Comparison of ENCODE assay signal across 21 cellular contexts in genomic region chr14:39179042-39179441, GRCh38. TPM values are rescaled to one million over a fixed set of nuclear protein-coding genes. Genes with fewer than 3 reads are reported as not detected.
DNase-seq lines count a peak whose midpoint lies in the region; ATAC-seq and TF ChIP-seq lines count a peak whose summit lies in the region.
"Had no signal": no experiment of that assay in that cellular context is flagged by ENCODE, and none has a peak within 500 bp of the region (broad histone marks: within the 10 kb centered on the region; RNA-seq: fewer than 3 reads in every experiment).

No MANE protein-coding gene starts in this region.

- peaks cover 52% of the 10 kb centered on the region for H3K4me1 Mint-ChIP-seq in activated naive CD4-positive, alpha-beta T cell treated with anti-CD3 and anti-CD28 coated beads, Interleukin-2, amount 10 ng/mL, durations not matched to agents 7 days and 5 days
- peaks cover 37 to 44% (median 41%) of the 10 kb centered on the region in 3 donors for H3K4me1 Mint-ChIP-seq in T-cell
- peaks cover 13 to 32% of the 10 kb centered on the region in 2 donors for H3K4me1 Mint-ChIP-seq in effector memory CD8-positive, alpha-beta T cell (ENCODE audit: low read depth in 2 of 2)
- H3K4me1 Mint-ChIP-seq in stimulated activated memory B cell treated with anti-CD40 and anti-IgM and Interleukin-4, amounts not matched to agents 10 μg/mL and 1 μg/mL and 100 μg/mL, for 72 hours: peaks cover 5% of the 10 kb centered on the region

- no peak overlapping the region for H3K27ac ChIP-seq in uterus
- H3K27ac ChIP-seq: esophagus muscularis mucosa, gastrocnemius medialis, pancreas, sigmoid colon, thyroid gland had no signal

- no peaks in the 10 kb centered on the region for H3K27me3 ChIP-seq in uterus
- H3K27me3 ChIP-seq: esophagus muscularis mucosa, gastrocnemius medialis, pancreas, sigmoid colon, thyroid gland had no signal

- CTCF ChIA-PET in activated naive CD4-positive, alpha-beta T cell treated with anti-CD3 and anti-CD28 coated beads, Interleukin-2, amount 10 ng/mL, durations not matched to agents 7 days and 5 days (lab: Charles Lee): interaction anchor here (1.3 to 1.4 kb wide), 2 partner anchors 9 to 47 kb away, joined by 3 read pairs; partner anchors contain the start of gene TRAPPC6B
- CTCF ChIA-PET in T-cell (lab: Charles Lee): interaction anchor here (0.6 to 0.7 kb wide), 2 partner anchors 55 to 127 kb away, joined by 3 read pairs; no protein-coding TSS in a partner anchor

- no peak overlapping the region for H3K4me3 ChIP-seq in uterus
- H3K4me3 ChIP-seq: esophagus muscularis mucosa, gastrocnemius medialis, pancreas, sigmoid colon, thyroid gland had no signal

- no peak for TF ChIP-seq POLR2A in uterus (IDR thresholded peaks at IDR 0.05)

- peaks cover 47% of the 10 kb centered on the region for H3K36me3 Mint-ChIP-seq in activated naive CD4-positive, alpha-beta T cell treated with anti-CD3 and anti-CD28 coated beads, Interleukin-2, amount 10 ng/mL, durations not matched to agents 7 days and 5 days
- H3K36me3 Mint-ChIP-seq in T-cell: peaks cover 37% of the 10 kb centered on the region
- H3K36me3 Mint-ChIP-seq in effector memory CD8-positive, alpha-beta T cell (ENCODE audit: insufficient read depth): peaks cover 24% of the 10 kb centered on the region
- peaks cover 24% of the 10 kb centered on the region for H3K36me3 Mint-ChIP-seq in stimulated activated memory B cell treated with anti-CD40 and anti-IgM and Interleukin-4, amounts not matched to agents 10 μg/mL and 1 μg/mL and 100 μg/mL, for 72 hours

- peaks cover 4% of the 10 kb centered on the region for H3K27me3 Mint-ChIP-seq in activated naive CD4-positive, alpha-beta T cell treated with anti-CD3 and anti-CD28 coated beads, Interleukin-2, amount 10 ng/mL, durations not matched to agents 7 days and 5 days
- H3K27me3 Mint-ChIP-seq in T-cell: no peaks in the 10 kb centered on the region
- no peaks in the 10 kb centered on the region for H3K27me3 Mint-ChIP-seq in effector memory CD8-positive, alpha-beta T cell
- H3K27me3 Mint-ChIP-seq in stimulated activated memory B cell treated with anti-CD40 and anti-IgM and Interleukin-4, amounts not matched to agents 10 μg/mL and 1 μg/mL and 100 μg/mL, for 72 hours: no peaks in the 10 kb centered on the region

- TF ChIP-seq CTCF in uterus (IDR thresholded peaks at IDR 0.05): no peak

- intact Hi-C loops in left colon (cut with DNase I, micrococcal nuclease): loop anchor here in 1 of 2 donors (5.0 kb wide), 1 partner anchor 88 kb away; no protein-coding TSS in a partner anchor
- intact Hi-C loops in uterus (cut with DNase I; ENCODE audit: low total_unique reads): no loop called here

- peak overlapping the region; percentile 7 for H3K4me3 Mint-ChIP-seq in activated naive CD4-positive, alpha-beta T cell treated with anti-CD3 and anti-CD28 coated beads, Interleukin-2, amount 10 ng/mL, durations not matched to agents 7 days and 5 days
- H3K4me3 Mint-ChIP-seq in T-cell: peak overlapping the region in 1 of 3 donors; percentile 16
- H3K4me3 Mint-ChIP-seq in effector memory CD8-positive, alpha-beta T cell: no peak overlapping the region
- H3K4me3 Mint-ChIP-seq in stimulated activated memory B cell treated with anti-CD40 and anti-IgM and Interleukin-4, amounts not matched to agents 10 μg/mL and 1 μg/mL and 100 μg/mL, for 72 hours: no peak overlapping the region

- H3K9me3 Mint-ChIP-seq in activated naive CD4-positive, alpha-beta T cell treated with anti-CD3 and anti-CD28 coated beads, Interleukin-2, amount 10 ng/mL, durations not matched to agents 7 days and 5 days: no peaks in the 10 kb centered on the region
- no peaks in the 10 kb centered on the region for H3K9me3 Mint-ChIP-seq in T-cell
- no peaks in the 10 kb centered on the region for H3K9me3 Mint-ChIP-seq in effector memory CD8-positive, alpha-beta T cell
- no peaks in the 10 kb centered on the region for H3K9me3 Mint-ChIP-seq in stimulated activated memory B cell treated with anti-CD40 and anti-IgM and Interleukin-4, amounts not matched to agents 10 μg/mL and 1 μg/mL and 100 μg/mL, for 72 hours

- no peak overlapping the region for H3K27ac Mint-ChIP-seq in activated naive CD4-positive, alpha-beta T cell treated with anti-CD3 and anti-CD28 coated beads, Interleukin-2, amount 10 ng/mL, durations not matched to agents 7 days and 5 days
- peak overlapping the region; percentile 5 to 61 for H3K27ac Mint-ChIP-seq in T-cell
- peak overlapping the region; percentile 9 to 81 for H3K27ac Mint-ChIP-seq in effector memory CD8-positive, alpha-beta T cell
- H3K27ac Mint-ChIP-seq in stimulated activated memory B cell treated with anti-CD40 and anti-IgM and Interleukin-4, amounts not matched to agents 10 μg/mL and 1 μg/mL and 100 μg/mL, for 72 hours: peak overlapping the region; percentile 33

- DNase-seq in activated naive CD4-positive, alpha-beta T cell treated with anti-CD3 and anti-CD28 coated beads, Interleukin-2, amount 10 ng/mL, durations not matched to agents 7 days and 5 days: no peak
- no peak for DNase-seq in activated naive CD4-positive, alpha-beta T cell treated with Interleukin-2 at 50 U/mL for 16 hours
- DNase-seq in T-cell (no peak), NK-92 (lab: John Stamatoyannopoulos, UW; ENCODE audit: unreplicated experiment) (no peak), left colon (no peak), uterus (no peak)
- no peak for DNase-seq in effector memory CD8-positive, alpha-beta T cell
- DNase-seq: anterior cingulate cortex, caudate nucleus, DMS153, gastrocnemius medialis, GF-D8, NCI-H2107, NCI-H510A treated with DMSO at 0.1 percent for 48 hours, pancreas, sigmoid colon, SK-N-SH, T1000, thyroid gland had no signal

- ATAC-seq in T-cell (replicated peaks in 1 of 4) (no peak), left colon (no peak)
- no peak for ATAC-seq in effector memory CD8-positive, alpha-beta T cell (replicated peaks)
- no peak for ATAC-seq in stimulated activated memory B cell treated with anti-CD40 and anti-IgM and Interleukin-4, amounts not matched to agents 10 μg/mL and 1 μg/mL and 100 μg/mL, for 72 hours
- ATAC-seq: gastrocnemius medialis, pancreas had no signal

- no peaks in the 10 kb centered on the region for H3K9me3 ChIP-seq in uterus
- H3K9me3 ChIP-seq: esophagus muscularis mucosa, gastrocnemius medialis, pancreas, sigmoid colon, SK-N-SH, thyroid gland had no signal

- peaks cover 8 to 10% of the 10 kb centered on the region in 2 donors for H3K4me1 ChIP-seq in uterus

- peaks cover 0 to 3% of the 10 kb centered on the region in 2 donors for H3K36me3 ChIP-seq in uterus

- POLR2A ChIA-PET in T-cell (lab: Charles Lee): interaction anchor here (0.6 to 1.4 kb wide), 4 partner anchors 9 to 76 kb away, joined by 3 to 8 read pairs (median 4); partner anchors contain the start of genes TRAPPC6B (in 2 of the 2) and SEC23A (in 1 of the 2)

RNA-seq across cellular contexts. Expression of gene PNN, which starts 4.0 kb away (rescaled TPM):
- total RNA-seq in T-cell (100 to 1,000 TPM in 2 of 5 donors, 10 to 100 TPM in 3; 80.2 to 136 (median 94.4) TPM), left colon (10 to 100 TPM; 36.6 to 49.4 TPM), uterus (10 to 100 TPM; 17.9 to 79.0 (median 39.2) TPM)

RNA-seq across cellular contexts. Expression of gene TRAPPC6B, which starts 8.9 kb away (rescaled TPM):
- total RNA-seq in T-cell: 10 to 100 TPM; 14.9 to 34.3 (median 30.1) TPM
- total RNA-seq in left colon: 10 to 100 TPM; 19.0 to 21.2 TPM
- 10 to 100 TPM; 25.3 to 59.0 (median 27.9) TPM for total RNA-seq in uterus

RNA-seq across cellular contexts. Expression of gene MIA2, which starts 54.7 kb away (rescaled TPM):
- total RNA-seq in T-cell: 10 to 100 TPM; 24.8 to 28.3 (median 25.5) TPM
- total RNA-seq in left colon: 10 to 100 TPM; 52.4 to 67.9 TPM
- 10 to 100 TPM; 15.3 to 38.2 (median 23.9) TPM for total RNA-seq in uterus
